Comparison of ENCODE assay signal across 24 cellular contexts in the genomic region with DNA sequence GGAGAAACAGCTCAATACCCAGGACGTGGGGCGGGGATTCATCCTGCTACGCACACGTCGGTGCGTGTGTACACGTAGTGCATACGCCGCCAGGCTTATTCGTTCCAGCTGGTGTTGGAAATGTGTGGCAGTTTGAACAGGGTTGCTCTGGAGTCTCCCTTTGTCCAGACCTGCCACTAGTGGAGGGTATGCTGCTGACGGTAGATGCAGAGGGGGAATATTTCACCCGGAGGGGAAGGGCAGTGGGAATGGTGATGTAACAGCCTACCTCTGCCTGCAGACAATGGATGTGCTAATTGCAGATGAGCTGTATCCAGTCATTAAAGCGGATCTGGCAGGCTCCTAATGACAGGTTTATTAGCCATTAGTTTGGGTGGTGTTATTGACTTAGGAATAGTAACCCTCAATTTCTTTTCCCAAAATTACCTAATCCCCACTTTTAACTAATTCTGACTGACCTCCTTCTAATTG.
A peak's percentile ranks its signal among the peaks of the same experiment; 100 is the strongest.
DNase-seq lines count a peak whose midpoint lies in the region; ATAC-seq, FAIRE-seq and TF ChIP-seq lines count a peak whose summit lies in the region.
"Had no signal": no experiment of that assay in that cellular context is flagged by ENCODE, and none has a peak within 500 bp of the region (broad histone marks: within the 10 kb centered on the region; RNA-seq: fewer than 3 reads in every experiment).

No MANE protein-coding gene starts in this region.

- FAIRE-seq in frontal cortex (lab: Jason Lieb, UNC): no peak
- FAIRE-seq: GM12878, keratinocyte had no signal

- no peak for TF ChIP-seq RAD21 in SK-N-SH (IDR thresholded peaks at IDR 0.05; ENCODE audit: low read length)

- TF ChIP-seq CTCF in SK-N-SH (IDR thresholded peaks at IDR 0.05) (no peak), endodermal cell (conservative IDR thresholded peaks at IDR 0.05) (no peak), sigmoid colon (IDR thresholded peaks at IDR 0.05) (no peak)

- H3K9me3 Mint-ChIP-seq in endodermal cell: no peaks in the 10 kb centered on the region
- H3K9me3 Mint-ChIP-seq in stimulated activated naive CD8-positive, alpha-beta T cell treated with anti-CD3 and anti-CD28 coated beads, Interleukin-15, amount 100 ng/mL, for 72 hours: no peaks in the 10 kb centered on the region
- H3K9me3 Mint-ChIP-seq: activated naive CD4-positive, alpha-beta T cell treated with anti-CD3 and anti-CD28 coated beads for 36 hours; central memory CD8-positive, alpha-beta T cell had no signal

- peaks cover 18% of the 10 kb centered on the region; the same call in 1 of the 2 replicates for H3K27me3 ChIP-seq in SK-N-SH (ENCODE audit: insufficient read depth)
- peaks cover 83% of the 10 kb centered on the region for H3K27me3 ChIP-seq in endodermal cell (ENCODE audit: control insufficient read depth, insufficient read depth, low read length, poor library complexity, severe bottlenecking)
- peaks cover 0 to 32% (median 8%) of the 10 kb centered on the region in 3 donors for H3K27me3 ChIP-seq in sigmoid colon
- H3K27me3 ChIP-seq: upper lobe of left lung had no signal

- H3K4me3 Mint-ChIP-seq in endodermal cell: no peak overlapping the region
- no peak overlapping the region for H3K4me3 Mint-ChIP-seq in stimulated activated naive CD8-positive, alpha-beta T cell treated with anti-CD3 and anti-CD28 coated beads, Interleukin-15, amount 100 ng/mL, for 72 hours
- H3K4me3 Mint-ChIP-seq: activated naive CD4-positive, alpha-beta T cell treated with anti-CD3 and anti-CD28 coated beads for 36 hours; central memory CD8-positive, alpha-beta T cell had no signal

- 66% methylated on average over 12 of the region's 13 CpGs for WGBS in SK-N-SH (ENCODE audit: low lambda C conversion rate)
- WGBS in endodermal cell (ENCODE audit: insufficient coverage in 1 of 2, insufficient read length in 1 of 2), 2 experiments: 76 to 84% methylated on average over 12 to 13 of the region's 13 CpGs
- 27 to 51% methylated on average over 13 of the region's 13 CpGs for WGBS in sigmoid colon, 2 donors

- CTCF ChIA-PET in SK-N-SH (lab: Yijun Ruan, JAX): interaction anchor here (1.0 to 3.0 kb wide), 6 partner anchors 9 to 18 kb away, joined by 3 to 24 read pairs (median 4); no protein-coding TSS in a partner anchor

- H3K36me3 Mint-ChIP-seq in endodermal cell (ENCODE audit: low read depth): no peaks in the 10 kb centered on the region

- peaks cover 27% of the 10 kb centered on the region for H3K4me1 Mint-ChIP-seq in endodermal cell
- no peaks in the 10 kb centered on the region for H3K4me1 Mint-ChIP-seq in stimulated activated naive CD8-positive, alpha-beta T cell treated with anti-CD3 and anti-CD28 coated beads, Interleukin-15, amount 100 ng/mL, for 72 hours
- H3K4me1 Mint-ChIP-seq: central memory CD8-positive, alpha-beta T cell had no signal

- peak; percentile 71 for DNase-seq in SK-N-SH
- peak; percentile 26 for DNase-seq in NCI-H2227 treated with DMSO at 0.1 percent for 48 hours (lab: John Stamatoyannopoulos, UW)
- DNase-seq in endodermal cell: no peak
- peak; percentile 42 for DNase-seq in sigmoid colon
- no peak for DNase-seq in frontal cortex (ENCODE audit: low spot score in 2 of 2)
- DNase-seq in stimulated activated naive CD8-positive, alpha-beta T cell treated with anti-CD3 and anti-CD28 coated beads, Interleukin-15, amount 100 ng/mL, for 72 hours: no peak
- no peak for DNase-seq in globus pallidus (ENCODE audit: low spot score)
- DNase-seq: 8988T; activated naive CD4-positive, alpha-beta T cell treated with anti-CD3 and anti-CD28 coated beads for 36 hours; activated T-cell treated with anti-CD3 and anti-CD28 coated beads, Interleukin-2, amount 50 U/mL, for 1 hour; anterior cingulate cortex; DMS79 treated with DMSO at 0.1 percent for 48 hours; foreskin melanocyte; MV-4-11; NCI-H524 treated with DMSO at 0.1 percent for 48 hours; SHP77 had no signal

- H3K9ac ChIP-seq in SK-N-SH (no peak overlapping the region), endodermal cell (ENCODE audit: extremely low read depth, low read length, poor library complexity, severe bottlenecking) (peak overlapping the region; percentile 9)
- H3K9ac ChIP-seq: KMS-11 had no signal

- no peak overlapping the region for H3K4me3 ChIP-seq in SK-N-SH (ENCODE audit: low read depth in 2 of 2, low read length in 1 of 2)
- no peak overlapping the region for H3K4me3 ChIP-seq in endodermal cell (ENCODE audit: low read length)
- no peak overlapping the region for H3K4me3 ChIP-seq in sigmoid colon
- H3K4me3 ChIP-seq: GM12878, upper lobe of left lung had no signal

- H3K36me3 ChIP-seq in SK-N-SH (replicated peaks in 1 of 2; ENCODE audit: control insufficient read depth in 1 of 2, insufficient read depth in 2 of 2, low read length in 1 of 2) (no peaks in the 10 kb centered on the region), endodermal cell (ENCODE audit: control insufficient read depth, insufficient read depth, low read length) (no peaks in the 10 kb centered on the region), sigmoid colon (no peaks in the 10 kb centered on the region)
- H3K36me3 ChIP-seq: upper lobe of left lung had no signal

- no peaks in the 10 kb centered on the region for H3K79me2 ChIP-seq in SK-N-SH (ENCODE audit: insufficient read depth)

- no peak overlapping the region for H3K4me2 ChIP-seq in SK-N-SH
- H3K4me2 ChIP-seq: KMS-11 had no signal

- no peaks in the 10 kb centered on the region for H3K9me2 ChIP-seq in SK-N-SH

- no peak for TF ChIP-seq POLR2A in sigmoid colon (IDR thresholded peaks at IDR 0.05)

- H3K4me1 ChIP-seq in SK-N-SH (ENCODE audit: control insufficient read depth in 1 of 2, insufficient read depth in 2 of 2, low read depth in 1 of 2, low read length in 1 of 2) (peaks cover 0 to 16% of the 10 kb centered on the region in 2 experiments; a peak in 2 of 4 replicates), endodermal cell (ENCODE audit: control insufficient read depth, insufficient read depth, low read length) (peaks cover 15% of the 10 kb centered on the region), sigmoid colon (no peaks in the 10 kb centered on the region)
- H3K4me1 ChIP-seq: upper lobe of left lung had no signal

- H3K27me3 Mint-ChIP-seq in endodermal cell (ENCODE audit: insufficient read depth): peaks cover 84% of the 10 kb centered on the region
- peaks cover 14% of the 10 kb centered on the region for H3K27me3 Mint-ChIP-seq in stimulated activated naive CD8-positive, alpha-beta T cell treated with anti-CD3 and anti-CD28 coated beads, Interleukin-15, amount 100 ng/mL, for 72 hours

- no peak overlapping the region for H2AFZ ChIP-seq in SK-N-SH (ENCODE audit: low read depth)

- POLR2A ChIA-PET in SK-N-SH (lab: Yijun Ruan, JAX): no interaction called here

- H3K27ac Mint-ChIP-seq in endodermal cell: peak overlapping the region; percentile 86
- no peak overlapping the region for H3K27ac Mint-ChIP-seq in stimulated activated naive CD8-positive, alpha-beta T cell treated with anti-CD3 and anti-CD28 coated beads, Interleukin-15, amount 100 ng/mL, for 72 hours
- H3K27ac Mint-ChIP-seq: activated naive CD4-positive, alpha-beta T cell treated with anti-CD3 and anti-CD28 coated beads for 36 hours had no signal

- TF ChIP-seq EP300 in SK-N-SH (IDR thresholded peaks at IDR 0.05; ENCODE audit: borderline replicate concordance in 1 of 2, low read depth in 1 of 2, low read length in 1 of 2): no peak
- TF ChIP-seq EP300 in sigmoid colon (IDR thresholded peaks at IDR 0.05): no peak

- intact Hi-C loops in sigmoid colon (cut with DNase I): no loop called here

- H3K9me3 ChIP-seq in SK-N-SH (no peaks in the 10 kb centered on the region), endodermal cell (ENCODE audit: control insufficient read depth, low read length) (no peaks in the 10 kb centered on the region), sigmoid colon (no peaks in the 10 kb centered on the region)
- H3K9me3 ChIP-seq: upper lobe of left lung had no signal

- H3K27ac ChIP-seq in SK-N-SH (ENCODE audit: low read depth in 2 of 2, low read length in 1 of 2) (peak overlapping the region in 1 of 2 experiments; percentile 36; a peak in 1 of 4 replicates), endodermal cell (ENCODE audit: low read depth, low read length) (no peak overlapping the region), sigmoid colon (no peak overlapping the region)
- H3K27ac ChIP-seq: epithelial cell of prostate, KMS-11, upper lobe of left lung had no signal

- H4K20me1 ChIP-seq in SK-N-SH (ENCODE audit: insufficient read depth): no peaks in the 10 kb centered on the region

- no peak for ATAC-seq in SK-N-SH treated with all-trans-retinoic acid at 6 μM for 48 hours
- no peak for ATAC-seq in stimulated activated naive CD8-positive, alpha-beta T cell treated with anti-CD3 and anti-CD28 coated beads, Interleukin-15, amount 100 ng/mL, for 72 hours
- ATAC-seq: GM12878, PC-3 had no signal

- no peaks in the 10 kb centered on the region for H3F3A ChIP-seq in SK-N-SH (replicated peaks; ENCODE audit: insufficient read depth)

TF ChIP-seq in SK-N-SH, 30 proteins besides CTCF, POLR2A, EP300 and RAD21:
- TF ChIP-seq RXRA (IDR thresholded peaks at IDR 0.05; ENCODE audit: borderline replicate concordance, low read depth) (no peak), GATA2 (CRISPR knock-in tag; IDR thresholded peaks at IDR 0.05) (0 out of 2 replicates have a peak, but pooled peaks have one; percentile 13)
- TF ChIP-seq, protein P1, sequence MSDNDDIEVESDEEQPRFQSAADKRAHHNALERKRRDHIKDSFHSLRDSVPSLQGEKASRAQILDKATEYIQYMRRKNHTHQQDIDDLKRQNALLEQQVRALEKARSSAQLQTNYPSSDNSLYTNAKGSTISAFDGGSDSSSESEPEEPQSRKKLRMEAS (IDR thresholded peaks at IDR 0.05; ENCODE audit: low read depth): no peak

TF ChIP-seq in SK-N-SH treated with all-trans-retinoic acid at 6 μM for 48 hours, 23 proteins besides CTCF, POLR2A, EP300 and RAD21:
- TF ChIP-seq TCF4 (CRISPR knock-in tag; IDR thresholded peaks at IDR 0.05; ENCODE audit: borderline replicate concordance) (no peak), ZFP3 (CRISPR knock-in tag; IDR thresholded peaks at IDR 0.05) (no peak), RARB (CRISPR knock-in tag; IDR thresholded peaks at IDR 0.05) (no peak), CSDC2 (CRISPR knock-in tag; IDR thresholded peaks at IDR 0.05) (no peak), ZNF70 (CRISPR knock-in tag; IDR thresholded peaks at IDR 0.05) (no peak), ZNF565 (CRISPR knock-in tag; conservative IDR thresholded peaks at IDR 0.05; ENCODE audit: low read depth) (no peak), ARNTL (CRISPR knock-in tag; IDR thresholded peaks at IDR 0.05; ENCODE audit: borderline replicate concordance, low read depth) (no peak), ESRRG (CRISPR knock-in tag; IDR thresholded peaks at IDR 0.05) (no peak), GLIS3 (CRISPR knock-in tag; IDR thresholded peaks at IDR 0.05) (no peak), ZFP30 (CRISPR knock-in tag; IDR thresholded peaks at IDR 0.05) (no peak), ZC3H10 (CRISPR knock-in tag; IDR thresholded peaks at IDR 0.05) (no peak), ZNF8 (CRISPR knock-in tag; IDR thresholded peaks at IDR 0.05) (no peak), TOX (CRISPR knock-in tag; IDR thresholded peaks at IDR 0.05; ENCODE audit: borderline replicate concordance) (no peak)

Comparison
In these comparisons a context has a peak if more than half of its experiments do, and no peak if none do; other contexts are left out.
1. DNase-seq: peak in SK-N-SH (single experiment), NCI-H2227 treated with DMSO at 0.1 percent for 48 hours (single experiment) and sigmoid colon (single experiment); none in endodermal cell (single experiment), frontal cortex (0 of 2), stimulated activated naive CD8-positive, alpha-beta T cell treated with anti-CD3 and anti-CD28 coated beads, Interleukin-15, amount 100 ng/mL, for 72 hours (0 of 2) and globus pallidus (single experiment).